1 cellular context compared by ENCODE assay signal in the genomic region with DNA sequence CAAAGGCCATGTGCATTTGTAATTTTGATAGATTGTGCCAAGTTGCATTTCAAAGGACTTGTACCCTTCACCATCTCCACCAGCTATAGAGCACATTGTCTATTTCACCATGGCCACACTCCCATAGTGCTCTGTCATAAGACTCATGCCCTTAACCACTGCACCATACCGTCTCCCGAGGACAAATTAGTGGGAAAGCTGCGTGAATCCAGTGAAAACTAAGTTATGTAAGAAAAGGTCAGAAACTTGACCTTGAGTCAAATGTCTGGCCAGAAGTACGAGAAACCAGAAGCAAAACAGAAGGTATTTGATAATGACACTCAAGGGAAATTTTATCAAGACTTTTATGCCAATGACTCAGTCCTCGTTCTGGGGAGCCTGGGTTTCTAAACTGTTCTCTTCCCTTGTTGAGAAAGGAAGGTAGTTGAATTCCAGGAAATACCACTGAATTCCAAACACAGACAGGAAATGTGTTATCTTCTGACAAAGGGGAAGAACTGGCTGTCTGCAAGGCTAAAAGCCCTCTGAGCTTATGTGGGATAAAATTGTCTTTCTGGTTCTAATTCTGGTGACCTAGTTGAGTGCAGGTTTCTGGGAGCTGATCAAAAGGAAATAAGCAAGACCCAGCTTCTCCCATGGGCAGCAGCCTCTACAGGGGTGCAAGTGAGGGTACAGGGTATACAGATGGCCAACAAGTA.
A peak's percentile ranks its signal among the peaks of the same experiment; 100 is the strongest.
TF ChIP-seq lines count a peak whose summit lies in the region.

No MANE protein-coding gene starts in this region.

TF ChIP-seq in K562, 482 proteins besides CTCF, POLR2A, EP300 and RAD21 (continued from another document and continues in another):
- TF ChIP-seq, protein P1, sequence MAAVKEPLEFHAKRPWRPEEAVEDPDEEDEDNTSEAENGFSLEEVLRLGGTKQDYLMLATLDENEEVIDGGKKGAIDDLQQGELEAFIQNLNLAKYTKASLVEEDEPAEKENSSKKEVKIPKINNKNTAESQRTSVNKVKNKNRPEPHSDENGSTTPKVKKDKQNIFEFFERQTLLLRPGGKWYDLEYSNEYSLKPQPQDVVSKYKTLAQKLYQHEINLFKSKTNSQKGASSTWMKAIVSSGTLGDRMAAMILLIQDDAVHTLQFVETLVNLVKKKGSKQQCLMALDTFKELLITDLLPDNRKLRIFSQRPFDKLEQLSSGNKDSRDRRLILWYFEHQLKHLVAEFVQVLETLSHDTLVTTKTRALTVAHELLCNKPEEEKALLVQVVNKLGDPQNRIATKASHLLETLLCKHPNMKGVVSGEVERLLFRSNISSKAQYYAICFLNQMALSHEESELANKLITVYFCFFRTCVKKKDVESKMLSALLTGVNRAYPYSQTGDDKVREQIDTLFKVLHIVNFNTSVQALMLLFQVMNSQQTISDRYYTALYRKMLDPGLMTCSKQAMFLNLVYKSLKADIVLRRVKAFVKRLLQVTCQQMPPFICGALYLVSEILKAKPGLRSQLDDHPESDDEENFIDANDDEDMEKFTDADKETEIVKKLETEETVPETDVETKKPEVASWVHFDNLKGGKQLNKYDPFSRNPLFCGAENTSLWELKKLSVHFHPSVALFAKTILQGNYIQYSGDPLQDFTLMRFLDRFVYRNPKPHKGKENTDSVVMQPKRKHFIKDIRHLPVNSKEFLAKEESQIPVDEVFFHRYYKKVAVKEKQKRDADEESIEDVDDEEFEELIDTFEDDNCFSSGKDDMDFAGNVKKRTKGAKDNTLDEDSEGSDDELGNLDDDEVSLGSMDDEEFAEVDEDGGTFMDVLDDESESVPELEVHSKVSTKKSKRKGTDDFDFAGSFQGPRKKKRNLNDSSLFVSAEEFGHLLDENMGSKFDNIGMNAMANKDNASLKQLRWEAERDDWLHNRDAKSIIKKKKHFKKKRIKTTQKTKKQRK (IDR thresholded peaks at IDR 0.05; ENCODE audit: borderline replicate concordance, low read depth, low read length): no peak
- no peak for TF ChIP-seq ZNF224 (CRISPR knock-in tag; IDR thresholded peaks at IDR 0.05)
- no peak for TF ChIP-seq HCFC1 (IDR thresholded peaks at IDR 0.05; ENCODE audit: low read depth, low read length)
- TF ChIP-seq, protein P2, sequence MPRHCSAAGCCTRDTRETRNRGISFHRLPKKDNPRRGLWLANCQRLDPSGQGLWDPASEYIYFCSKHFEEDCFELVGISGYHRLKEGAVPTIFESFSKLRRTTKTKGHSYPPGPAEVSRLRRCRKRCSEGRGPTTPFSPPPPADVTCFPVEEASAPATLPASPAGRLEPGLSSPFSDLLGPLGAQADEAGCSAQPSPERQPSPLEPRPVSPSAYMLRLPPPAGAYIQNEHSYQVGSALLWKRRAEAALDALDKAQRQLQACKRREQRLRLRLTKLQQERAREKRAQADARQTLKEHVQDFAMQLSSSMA (CRISPR knock-in tag; IDR thresholded peaks at IDR 0.05): no peak
- TF ChIP-seq MIER1 (IDR thresholded peaks at IDR 0.05; ENCODE audit: low read depth): no peak
- TF ChIP-seq ZNF263 (CRISPR knock-in tag; IDR thresholded peaks at IDR 0.05; ENCODE audit: borderline replicate concordance): no peak
- TF ChIP-seq, protein P3, sequence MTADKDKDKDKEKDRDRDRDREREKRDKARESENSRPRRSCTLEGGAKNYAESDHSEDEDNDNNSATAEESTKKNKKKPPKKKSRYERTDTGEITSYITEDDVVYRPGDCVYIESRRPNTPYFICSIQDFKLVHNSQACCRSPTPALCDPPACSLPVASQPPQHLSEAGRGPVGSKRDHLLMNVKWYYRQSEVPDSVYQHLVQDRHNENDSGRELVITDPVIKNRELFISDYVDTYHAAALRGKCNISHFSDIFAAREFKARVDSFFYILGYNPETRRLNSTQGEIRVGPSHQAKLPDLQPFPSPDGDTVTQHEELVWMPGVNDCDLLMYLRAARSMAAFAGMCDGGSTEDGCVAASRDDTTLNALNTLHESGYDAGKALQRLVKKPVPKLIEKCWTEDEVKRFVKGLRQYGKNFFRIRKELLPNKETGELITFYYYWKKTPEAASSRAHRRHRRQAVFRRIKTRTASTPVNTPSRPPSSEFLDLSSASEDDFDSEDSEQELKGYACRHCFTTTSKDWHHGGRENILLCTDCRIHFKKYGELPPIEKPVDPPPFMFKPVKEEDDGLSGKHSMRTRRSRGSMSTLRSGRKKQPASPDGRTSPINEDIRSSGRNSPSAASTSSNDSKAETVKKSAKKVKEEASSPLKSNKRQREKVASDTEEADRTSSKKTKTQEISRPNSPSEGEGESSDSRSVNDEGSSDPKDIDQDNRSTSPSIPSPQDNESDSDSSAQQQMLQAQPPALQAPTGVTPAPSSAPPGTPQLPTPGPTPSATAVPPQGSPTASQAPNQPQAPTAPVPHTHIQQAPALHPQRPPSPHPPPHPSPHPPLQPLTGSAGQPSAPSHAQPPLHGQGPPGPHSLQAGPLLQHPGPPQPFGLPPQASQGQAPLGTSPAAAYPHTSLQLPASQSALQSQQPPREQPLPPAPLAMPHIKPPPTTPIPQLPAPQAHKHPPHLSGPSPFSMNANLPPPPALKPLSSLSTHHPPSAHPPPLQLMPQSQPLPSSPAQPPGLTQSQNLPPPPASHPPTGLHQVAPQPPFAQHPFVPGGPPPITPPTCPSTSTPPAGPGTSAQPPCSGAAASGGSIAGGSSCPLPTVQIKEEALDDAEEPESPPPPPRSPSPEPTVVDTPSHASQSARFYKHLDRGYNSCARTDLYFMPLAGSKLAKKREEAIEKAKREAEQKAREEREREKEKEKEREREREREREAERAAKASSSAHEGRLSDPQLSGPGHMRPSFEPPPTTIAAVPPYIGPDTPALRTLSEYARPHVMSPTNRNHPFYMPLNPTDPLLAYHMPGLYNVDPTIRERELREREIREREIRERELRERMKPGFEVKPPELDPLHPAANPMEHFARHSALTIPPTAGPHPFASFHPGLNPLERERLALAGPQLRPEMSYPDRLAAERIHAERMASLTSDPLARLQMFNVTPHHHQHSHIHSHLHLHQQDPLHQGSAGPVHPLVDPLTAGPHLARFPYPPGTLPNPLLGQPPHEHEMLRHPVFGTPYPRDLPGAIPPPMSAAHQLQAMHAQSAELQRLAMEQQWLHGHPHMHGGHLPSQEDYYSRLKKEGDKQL (CRISPR knock-in tag; IDR thresholded peaks at IDR 0.05; ENCODE audit: borderline replicate concordance): no peak
- TF ChIP-seq, protein P4, sequence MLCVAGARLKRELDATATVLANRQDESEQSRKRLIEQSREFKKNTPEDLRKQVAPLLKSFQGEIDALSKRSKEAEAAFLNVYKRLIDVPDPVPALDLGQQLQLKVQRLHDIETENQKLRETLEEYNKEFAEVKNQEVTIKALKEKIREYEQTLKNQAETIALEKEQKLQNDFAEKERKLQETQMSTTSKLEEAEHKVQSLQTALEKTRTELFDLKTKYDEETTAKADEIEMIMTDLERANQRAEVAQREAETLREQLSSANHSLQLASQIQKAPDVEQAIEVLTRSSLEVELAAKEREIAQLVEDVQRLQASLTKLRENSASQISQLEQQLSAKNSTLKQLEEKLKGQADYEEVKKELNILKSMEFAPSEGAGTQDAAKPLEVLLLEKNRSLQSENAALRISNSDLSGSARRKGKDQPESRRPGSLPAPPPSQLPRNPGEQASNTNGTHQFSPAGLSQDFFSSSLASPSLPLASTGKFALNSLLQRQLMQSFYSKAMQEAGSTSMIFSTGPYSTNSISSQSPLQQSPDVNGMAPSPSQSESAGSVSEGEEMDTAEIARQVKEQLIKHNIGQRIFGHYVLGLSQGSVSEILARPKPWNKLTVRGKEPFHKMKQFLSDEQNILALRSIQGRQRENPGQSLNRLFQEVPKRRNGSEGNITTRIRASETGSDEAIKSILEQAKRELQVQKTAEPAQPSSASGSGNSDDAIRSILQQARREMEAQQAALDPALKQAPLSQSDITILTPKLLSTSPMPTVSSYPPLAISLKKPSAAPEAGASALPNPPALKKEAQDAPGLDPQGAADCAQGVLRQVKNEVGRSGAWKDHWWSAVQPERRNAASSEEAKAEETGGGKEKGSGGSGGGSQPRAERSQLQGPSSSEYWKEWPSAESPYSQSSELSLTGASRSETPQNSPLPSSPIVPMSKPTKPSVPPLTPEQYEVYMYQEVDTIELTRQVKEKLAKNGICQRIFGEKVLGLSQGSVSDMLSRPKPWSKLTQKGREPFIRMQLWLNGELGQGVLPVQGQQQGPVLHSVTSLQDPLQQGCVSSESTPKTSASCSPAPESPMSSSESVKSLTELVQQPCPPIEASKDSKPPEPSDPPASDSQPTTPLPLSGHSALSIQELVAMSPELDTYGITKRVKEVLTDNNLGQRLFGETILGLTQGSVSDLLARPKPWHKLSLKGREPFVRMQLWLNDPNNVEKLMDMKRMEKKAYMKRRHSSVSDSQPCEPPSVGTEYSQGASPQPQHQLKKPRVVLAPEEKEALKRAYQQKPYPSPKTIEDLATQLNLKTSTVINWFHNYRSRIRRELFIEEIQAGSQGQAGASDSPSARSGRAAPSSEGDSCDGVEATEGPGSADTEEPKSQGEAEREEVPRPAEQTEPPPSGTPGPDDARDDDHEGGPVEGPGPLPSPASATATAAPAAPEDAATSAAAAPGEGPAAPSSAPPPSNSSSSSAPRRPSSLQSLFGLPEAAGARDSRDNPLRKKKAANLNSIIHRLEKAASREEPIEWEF (CRISPR knock-in tag; IDR thresholded peaks at IDR 0.05): no peak
- no peak for TF ChIP-seq FOXK1 (CRISPR knock-in tag; IDR thresholded peaks at IDR 0.05; ENCODE audit: borderline replicate concordance)
- peak; percentile 74 for TF ChIP-seq CXXC5 (CRISPR knock-in tag; IDR thresholded peaks at IDR 0.05)
- TF ChIP-seq ZNF431 (CRISPR knock-in tag; IDR thresholded peaks at IDR 0.05): no peak
- TF ChIP-seq, protein P5, sequence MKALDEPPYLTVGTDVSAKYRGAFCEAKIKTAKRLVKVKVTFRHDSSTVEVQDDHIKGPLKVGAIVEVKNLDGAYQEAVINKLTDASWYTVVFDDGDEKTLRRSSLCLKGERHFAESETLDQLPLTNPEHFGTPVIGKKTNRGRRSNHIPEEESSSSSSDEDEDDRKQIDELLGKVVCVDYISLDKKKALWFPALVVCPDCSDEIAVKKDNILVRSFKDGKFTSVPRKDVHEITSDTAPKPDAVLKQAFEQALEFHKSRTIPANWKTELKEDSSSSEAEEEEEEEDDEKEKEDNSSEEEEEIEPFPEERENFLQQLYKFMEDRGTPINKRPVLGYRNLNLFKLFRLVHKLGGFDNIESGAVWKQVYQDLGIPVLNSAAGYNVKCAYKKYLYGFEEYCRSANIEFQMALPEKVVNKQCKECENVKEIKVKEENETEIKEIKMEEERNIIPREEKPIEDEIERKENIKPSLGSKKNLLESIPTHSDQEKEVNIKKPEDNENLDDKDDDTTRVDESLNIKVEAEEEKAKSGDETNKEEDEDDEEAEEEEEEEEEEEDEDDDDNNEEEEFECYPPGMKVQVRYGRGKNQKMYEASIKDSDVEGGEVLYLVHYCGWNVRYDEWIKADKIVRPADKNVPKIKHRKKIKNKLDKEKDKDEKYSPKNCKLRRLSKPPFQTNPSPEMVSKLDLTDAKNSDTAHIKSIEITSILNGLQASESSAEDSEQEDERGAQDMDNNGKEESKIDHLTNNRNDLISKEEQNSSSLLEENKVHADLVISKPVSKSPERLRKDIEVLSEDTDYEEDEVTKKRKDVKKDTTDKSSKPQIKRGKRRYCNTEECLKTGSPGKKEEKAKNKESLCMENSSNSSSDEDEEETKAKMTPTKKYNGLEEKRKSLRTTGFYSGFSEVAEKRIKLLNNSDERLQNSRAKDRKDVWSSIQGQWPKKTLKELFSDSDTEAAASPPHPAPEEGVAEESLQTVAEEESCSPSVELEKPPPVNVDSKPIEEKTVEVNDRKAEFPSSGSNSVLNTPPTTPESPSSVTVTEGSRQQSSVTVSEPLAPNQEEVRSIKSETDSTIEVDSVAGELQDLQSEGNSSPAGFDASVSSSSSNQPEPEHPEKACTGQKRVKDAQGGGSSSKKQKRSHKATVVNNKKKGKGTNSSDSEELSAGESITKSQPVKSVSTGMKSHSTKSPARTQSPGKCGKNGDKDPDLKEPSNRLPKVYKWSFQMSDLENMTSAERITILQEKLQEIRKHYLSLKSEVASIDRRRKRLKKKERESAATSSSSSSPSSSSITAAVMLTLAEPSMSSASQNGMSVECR (CRISPR knock-in tag; IDR thresholded peaks at IDR 0.05): no peak
- no peak for TF ChIP-seq HMGN3 (IDR thresholded peaks at IDR 0.05; ENCODE audit: borderline replicate concordance, extremely low read depth, insufficient read length, low read depth, low read length)
- peak; percentile 88; the same call in 1 of the 2 replicates for TF ChIP-seq SMARCE1 (IDR thresholded peaks at IDR 0.05)
- TF ChIP-seq PTBP1 (IDR thresholded peaks at IDR 0.05; ENCODE audit: low read depth, low read length): no peak
- TF ChIP-seq HNRNPK (IDR thresholded peaks at IDR 0.05; ENCODE audit: low read depth, low read length, poor library complexity, severe bottlenecking): no peak
- no peak for TF ChIP-seq ZFP1 (CRISPR knock-in tag; IDR thresholded peaks at IDR 0.05)
- no peak for TF ChIP-seq CBX1 (IDR thresholded peaks at IDR 0.05; ENCODE audit: low read depth)
- peak; percentile 64 for TF ChIP-seq ATF7 (IDR thresholded peaks at IDR 0.05)
- TF ChIP-seq HNRNPLL (IDR thresholded peaks at IDR 0.05; ENCODE audit: low read depth, low read length, poor library complexity, severe bottlenecking): no peak
- TF ChIP-seq ZNF766 (CRISPR knock-in tag; conservative IDR thresholded peaks at IDR 0.05): peak; percentile 80; the same call in 1 of the 2 replicates
- no peak for TF ChIP-seq SRSF3 (IDR thresholded peaks at IDR 0.05; ENCODE audit: insufficient read depth, low read length)
- peak; percentile 24; the same call in 1 of the 2 replicates for TF ChIP-seq BACH1 (tag; IDR thresholded peaks at IDR 0.05)
- no peak for TF ChIP-seq SMARCA5 (IDR thresholded peaks at IDR 0.05)
- TF ChIP-seq WHSC1 (IDR thresholded peaks at IDR 0.05; ENCODE audit: low read length): no peak
- no peak for TF ChIP-seq ZFPM2 (CRISPR knock-in tag; IDR thresholded peaks at IDR 0.05)
- TF ChIP-seq TBL1XR1 (IDR thresholded peaks at IDR 0.05; ENCODE audit: low read length in 2 of 2): peak; percentile 61 to 92; a peak in 3 of 4 replicates
- TF ChIP-seq DMBX1 (CRISPR knock-in tag; IDR thresholded peaks at IDR 0.05; ENCODE audit: borderline replicate concordance): peak; percentile 83
